In the genomic region with DNA sequence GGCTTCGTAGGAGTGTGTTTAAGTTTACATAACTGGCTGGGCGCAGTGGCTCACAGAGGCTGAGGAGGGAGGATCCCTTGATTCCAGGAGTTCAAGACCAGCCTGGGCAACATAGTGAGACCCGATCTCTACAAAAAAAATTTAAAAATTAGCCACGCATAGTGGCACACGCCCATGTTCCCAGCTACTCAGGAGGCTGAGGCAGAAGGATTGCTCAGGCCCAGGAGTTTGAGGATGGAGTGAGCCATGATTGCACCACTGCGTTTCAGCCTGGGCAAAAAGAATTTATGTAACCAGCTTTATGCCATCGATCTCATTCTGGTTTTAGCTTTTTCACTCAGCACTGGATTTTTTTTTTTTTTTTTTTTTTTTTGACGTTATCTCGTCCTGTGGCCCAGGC, we compare ENCODE assay signal across 1 cellular context.
TF ChIP-seq lines count a peak whose summit lies in the region.

No MANE protein-coding gene starts in this region.

TF ChIP-seq in WTC11, 78 proteins besides CTCF, POLR2A, EP300 and RAD21 (continued from another document):
- TF ChIP-seq, protein P1, sequence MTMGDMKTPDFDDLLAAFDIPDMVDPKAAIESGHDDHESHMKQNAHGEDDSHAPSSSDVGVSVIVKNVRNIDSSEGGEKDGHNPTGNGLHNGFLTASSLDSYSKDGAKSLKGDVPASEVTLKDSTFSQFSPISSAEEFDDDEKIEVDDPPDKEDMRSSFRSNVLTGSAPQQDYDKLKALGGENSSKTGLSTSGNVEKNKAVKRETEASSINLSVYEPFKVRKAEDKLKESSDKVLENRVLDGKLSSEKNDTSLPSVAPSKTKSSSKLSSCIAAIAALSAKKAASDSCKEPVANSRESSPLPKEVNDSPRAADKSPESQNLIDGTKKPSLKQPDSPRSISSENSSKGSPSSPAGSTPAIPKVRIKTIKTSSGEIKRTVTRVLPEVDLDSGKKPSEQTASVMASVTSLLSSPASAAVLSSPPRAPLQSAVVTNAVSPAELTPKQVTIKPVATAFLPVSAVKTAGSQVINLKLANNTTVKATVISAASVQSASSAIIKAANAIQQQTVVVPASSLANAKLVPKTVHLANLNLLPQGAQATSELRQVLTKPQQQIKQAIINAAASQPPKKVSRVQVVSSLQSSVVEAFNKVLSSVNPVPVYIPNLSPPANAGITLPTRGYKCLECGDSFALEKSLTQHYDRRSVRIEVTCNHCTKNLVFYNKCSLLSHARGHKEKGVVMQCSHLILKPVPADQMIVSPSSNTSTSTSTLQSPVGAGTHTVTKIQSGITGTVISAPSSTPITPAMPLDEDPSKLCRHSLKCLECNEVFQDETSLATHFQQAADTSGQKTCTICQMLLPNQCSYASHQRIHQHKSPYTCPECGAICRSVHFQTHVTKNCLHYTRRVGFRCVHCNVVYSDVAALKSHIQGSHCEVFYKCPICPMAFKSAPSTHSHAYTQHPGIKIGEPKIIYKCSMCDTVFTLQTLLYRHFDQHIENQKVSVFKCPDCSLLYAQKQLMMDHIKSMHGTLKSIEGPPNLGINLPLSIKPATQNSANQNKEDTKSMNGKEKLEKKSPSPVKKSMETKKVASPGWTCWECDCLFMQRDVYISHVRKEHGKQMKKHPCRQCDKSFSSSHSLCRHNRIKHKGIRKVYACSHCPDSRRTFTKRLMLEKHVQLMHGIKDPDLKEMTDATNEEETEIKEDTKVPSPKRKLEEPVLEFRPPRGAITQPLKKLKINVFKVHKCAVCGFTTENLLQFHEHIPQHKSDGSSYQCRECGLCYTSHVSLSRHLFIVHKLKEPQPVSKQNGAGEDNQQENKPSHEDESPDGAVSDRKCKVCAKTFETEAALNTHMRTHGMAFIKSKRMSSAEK (CRISPR knock-in tag; IDR thresholded peaks at IDR 0.05; ENCODE audit: borderline replicate concordance), result no peak
- TF ChIP-seq, protein P2, sequence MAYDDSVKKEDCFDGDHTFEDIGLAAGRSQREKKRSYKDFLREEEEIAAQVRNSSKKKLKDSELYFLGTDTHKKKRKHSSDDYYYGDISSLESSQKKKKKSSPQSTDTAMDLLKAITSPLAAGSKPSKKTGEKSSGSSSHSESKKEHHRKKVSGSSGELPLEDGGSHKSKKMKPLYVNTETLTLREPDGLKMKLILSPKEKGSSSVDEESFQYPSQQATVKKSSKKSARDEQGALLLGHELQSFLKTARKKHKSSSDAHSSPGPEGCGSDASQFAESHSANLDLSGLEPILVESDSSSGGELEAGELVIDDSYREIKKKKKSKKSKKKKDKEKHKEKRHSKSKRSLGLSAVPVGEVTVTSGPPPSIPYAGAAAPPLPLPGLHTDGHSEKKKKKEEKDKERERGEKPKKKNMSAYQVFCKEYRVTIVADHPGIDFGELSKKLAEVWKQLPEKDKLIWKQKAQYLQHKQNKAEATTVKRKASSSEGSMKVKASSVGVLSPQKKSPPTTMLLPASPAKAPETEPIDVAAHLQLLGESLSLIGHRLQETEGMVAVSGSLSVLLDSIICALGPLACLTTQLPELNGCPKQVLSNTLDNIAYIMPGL (CRISPR knock-in tag; IDR thresholded peaks at IDR 0.05), result no peak
- TF ChIP-seq TEAD1 (CRISPR knock-in tag; IDR thresholded peaks at IDR 0.05), result no peak
